ENCODE assay signal across 15 cellular contexts in the genomic region with DNA sequence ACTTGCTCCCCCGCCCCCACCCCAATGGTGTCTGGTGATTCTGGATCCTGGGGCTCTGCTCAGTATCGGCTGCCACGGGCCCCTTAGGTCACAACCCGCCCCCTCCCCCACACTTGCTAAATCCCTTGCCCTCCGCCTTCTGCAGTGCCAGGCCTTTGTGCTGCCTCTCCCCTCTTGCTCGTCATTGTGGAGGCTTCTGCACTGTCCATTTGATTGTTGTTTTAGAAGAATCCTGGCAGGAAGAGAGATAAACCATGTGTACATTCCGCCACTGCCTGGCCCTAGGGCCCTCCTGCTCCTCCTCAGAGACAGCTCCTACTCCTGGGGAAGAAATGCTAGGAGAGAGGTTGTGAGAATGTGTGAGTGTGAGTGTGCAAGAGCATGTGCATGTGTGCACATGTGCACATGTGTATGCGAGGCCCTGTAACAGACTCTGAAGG. TPM values are rescaled to one million over a fixed set of nuclear protein-coding genes. Genes with fewer than 3 reads are reported as not detected.
DNase-seq lines count a peak whose midpoint lies in the region; ATAC-seq and TF ChIP-seq lines count a peak whose summit lies in the region.
"Had no signal": no experiment of that assay in that cellular context is flagged by ENCODE, and none has a peak within 500 bp of the region (broad histone marks: within the 10 kb centered on the region; RNA-seq: fewer than 3 reads in every experiment).

No MANE protein-coding gene starts in this region.

- H3K79me2 ChIP-seq in Loucy (ENCODE audit: insufficient read depth, low read length): peaks cover 88% of the 10 kb centered on the region

- H3K9ac ChIP-seq in Loucy (ENCODE audit: low read depth, low read length, poor library complexity, severe bottlenecking): peak overlapping the region; percentile 79

- H3K36me3 ChIP-seq in Loucy (ENCODE audit: insufficient read depth, low read length) (peaks cover 15% of the 10 kb centered on the region; the same call in 1 of the 2 replicates), mesodermal cell (ENCODE audit: control insufficient read depth, insufficient read depth, low read length) (peaks cover 8% of the 10 kb centered on the region)

- H4K20me1 ChIP-seq in Loucy (ENCODE audit: insufficient read depth, low read length, poor library complexity, severe bottlenecking): no peaks in the 10 kb centered on the region

- H3K4me1 ChIP-seq in Loucy (ENCODE audit: insufficient read depth, low read length, poor library complexity, severe bottlenecking): peaks cover 82% of the 10 kb centered on the region
- H3K4me1 ChIP-seq in mesodermal cell (ENCODE audit: control insufficient read depth, insufficient read depth, low read length, poor library complexity, severe bottlenecking): peaks cover 82% of the 10 kb centered on the region

- H2AFZ ChIP-seq in Loucy (ENCODE audit: low read length): no peak overlapping the region

- TF ChIP-seq POLR2A in erythroblast (IDR thresholded peaks at IDR 0.05; ENCODE audit: low read length): no peak

- H3K4me2 ChIP-seq in Loucy (ENCODE audit: low read depth, low read length, poor library complexity, severe bottlenecking): peak overlapping the region; percentile 80

- DNase-seq in erythroblast (lab: John Stamatoyannopoulos, UW): no peak
- DNase-seq: activated CD4-positive, alpha-beta T cell treated with anti-CD3 and anti-CD28 coated beads for 36 hours; activated T-cell treated with anti-CD3 and anti-CD28 coated beads for 4 hours; DMS79 treated with DMSO at 0.1 percent for 48 hours; immature natural killer cell; NK-92 treated with Interleukin-12 subunit alpha and Interleukin-12 subunit beta, amount 100 ng/mL, for 24 hours; stimulated activated CD4-positive, alpha-beta T cell treated with anti-CD3 and anti-CD28 coated beads, Interleukin-15, amount 100 ng/mL, for 24 hours had no signal

- 57 to 89% methylated on average over 2 to 6 of the region's 8 CpGs for WGBS in mesodermal cell (ENCODE audit: insufficient coverage in 2 of 2), 2 experiments

- H3K9me3 ChIP-seq in Loucy (ENCODE audit: insufficient read depth, low read depth, low read length): no peaks in the 10 kb centered on the region
- no peaks in the 10 kb centered on the region for H3K9me3 ChIP-seq in mesodermal cell (ENCODE audit: control insufficient read depth, low read length)
- H3K9me3 ChIP-seq: gastroesophageal sphincter had no signal

- no peaks in the 10 kb centered on the region for H3K27me3 ChIP-seq in Loucy (ENCODE audit: insufficient read depth, low read length, poor library complexity, severe bottlenecking)
- H3K27me3 ChIP-seq: gastroesophageal sphincter had no signal

- H3K27ac ChIP-seq in cingulate gyrus (ENCODE audit: low read depth, low read length) (peak overlapping the region; percentile 96), mesodermal cell (ENCODE audit: low read depth, low read length, severe bottlenecking) (peak overlapping the region; percentile 90), temporal lobe (ENCODE audit: low read depth, low read length) (peak overlapping the region; percentile 92)
- H3K27ac ChIP-seq: epithelial cell of prostate had no signal

- H3K4me3 ChIP-seq in Loucy (ENCODE audit: low read length, poor library complexity, severe bottlenecking) (no peak overlapping the region), mesodermal cell (ENCODE audit: extremely low read depth, insufficient read depth, low read length, poor library complexity, severe bottlenecking) (no peak overlapping the region)
- H3K4me3 ChIP-seq: gastroesophageal sphincter had no signal

- H3K9me2 ChIP-seq in Loucy (replicated peaks; ENCODE audit: low read depth, low read length): no peaks in the 10 kb centered on the region

- ATAC-seq in HG03520 (IDR thresholded peaks at IDR 0.05; ENCODE audit: unreplicated experiment): no peak
- ATAC-seq in HG02870 (IDR thresholded peaks at IDR 0.05; ENCODE audit: unreplicated experiment): no peak
- ATAC-seq: activated CD4-positive, alpha-beta T cell treated with anti-CD3 and anti-CD28 coated beads for 36 hours had no signal

- TF ChIP-seq CTCF in Loucy (conservative IDR thresholded peaks at IDR 0.05; ENCODE audit: low read length): no peak

- H3F3A ChIP-seq in Loucy (ENCODE audit: low read depth): no peaks in the 10 kb centered on the region

RNA-seq across cellular contexts. Expression of a gene that starts 50.3 kb away (rescaled TPM):
- 19.5 TPM for polyA plus RNA-seq in mesodermal cell (2013, experiment 1 of 2)
- 17.1 TPM for polyA plus RNA-seq in mesodermal cell (2013, experiment 2 of 2)
- 29.7 TPM for total RNA-seq in temporal lobe
